Comparison of ENCODE assay signal across 9 cellular contexts in the genomic region with DNA sequence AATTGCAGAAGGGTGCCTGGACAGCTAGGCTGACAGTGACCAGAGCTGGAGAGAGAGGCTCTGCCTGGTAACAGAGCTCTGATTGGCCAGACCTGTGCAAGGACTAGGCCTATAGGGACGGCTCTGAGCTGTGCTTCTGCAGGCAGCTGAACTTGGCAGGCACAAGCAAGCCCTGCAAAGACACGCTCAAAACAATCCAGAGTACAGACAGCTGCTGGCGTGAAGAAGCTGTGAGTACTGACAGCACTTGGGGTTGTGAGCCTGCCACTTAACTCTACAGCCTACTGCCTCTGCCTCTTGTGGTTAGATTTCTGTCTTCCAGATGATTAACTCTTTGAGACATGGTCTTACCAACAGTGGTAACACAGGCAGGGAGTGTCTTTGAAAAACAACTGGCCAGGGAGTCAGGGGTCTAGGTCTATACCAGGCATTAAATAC.
A peak's percentile ranks its signal among the peaks of the same experiment; 100 is the strongest.
DNase-seq lines count a peak whose midpoint lies in the region; ATAC-seq, FAIRE-seq and TF ChIP-seq lines count a peak whose summit lies in the region.
"Had no signal": no experiment of that assay in that cellular context is flagged by ENCODE, and none has a peak within 500 bp of the region (broad histone marks: within the 10 kb centered on the region; RNA-seq: fewer than 3 reads in every experiment).

No MANE protein-coding gene starts in this region.

- no peaks in the 10 kb centered on the region for H3K79me2 ChIP-seq in GM23248 (ENCODE audit: insufficient read depth)
- H3K79me2 ChIP-seq in PC-3 (ENCODE audit: low read length): no peaks in the 10 kb centered on the region

- H3K4me2 ChIP-seq in GM23248 (ENCODE audit: unreplicated experiment) (no peak overlapping the region), PC-3 (ENCODE audit: low read length) (peak overlapping the region; percentile 53)

- H3K9me2 ChIP-seq in GM23248 (ENCODE audit: insufficient read depth) (no peaks in the 10 kb centered on the region), PC-3 (replicated peaks; ENCODE audit: low read length) (no peaks in the 10 kb centered on the region)

- POLR2A ChIA-PET in PC-3 (lab: Charles Lee; ENCODE audit: unreplicated experiment): interaction anchor here (0.6 kb wide), 1 partner anchor 157 kb away, joined by 3 read pairs; no protein-coding TSS in a partner anchor

- TF ChIP-seq CTCF in PC-3 (conservative IDR thresholded peaks at IDR 0.05; ENCODE audit: low read depth, low read length) (no peak), bronchial epithelial cell (IDR thresholded peaks at IDR 0.05; ENCODE audit: insufficient read depth, low read length, severe bottlenecking) (no peak)

- no peak for FAIRE-seq in bronchial epithelial cell (lab: Jason Lieb, UNC)
- FAIRE-seq: A204.1 had no signal

- H3K36me3 ChIP-seq in GM23248 (ENCODE audit: low read depth) (no peaks in the 10 kb centered on the region), PC-3 (ENCODE audit: low read depth, low read length) (no peaks in the 10 kb centered on the region), bronchial epithelial cell (ENCODE audit: control insufficient read depth, insufficient read depth, low read length) (no peaks in the 10 kb centered on the region), skeletal muscle tissue (ENCODE audit: control insufficient read depth in 3 of 3, insufficient read depth in 3 of 3, low read length in 3 of 3) (no peaks in the 10 kb centered on the region)

- H3K27ac ChIP-seq in GM23248 (no peak overlapping the region), PC-3 (ENCODE audit: low read length) (no peak overlapping the region), skeletal muscle tissue (ENCODE audit: low read depth, low read length) (peak overlapping the region; percentile 69)

- peak overlapping the region; percentile 52; the same call in 1 of the 2 replicates for H2AFZ ChIP-seq in GM23248
- H2AFZ ChIP-seq in PC-3 (ENCODE audit: low read length): peak overlapping the region; percentile 63

- H3K9ac ChIP-seq in GM23248: no peak overlapping the region; the same call in 1 of the 2 replicates
- no peak overlapping the region for H3K9ac ChIP-seq in PC-3 (ENCODE audit: low read length)
- peak overlapping the region; percentile 50 to 67 (median 65) for H3K9ac ChIP-seq in skeletal muscle tissue (ENCODE audit: low read depth in 1 of 3, low read length in 3 of 3)

- peak; percentile 99 for ATAC-seq in PC-3

- DNase-seq in SIG-M5 treated with dmso at 0.1 percent for 504 hours (lab: John Stamatoyannopoulos, UW; ENCODE audit: unreplicated experiment) (peak; percentile 48), SIG-M5 (lab: John Stamatoyannopoulos, UW) (no peak), GM23248 (peak; percentile 97), PC-3 (peak; percentile 84), bronchial epithelial cell (ENCODE audit: low read depth) (peak; percentile 97), inferior parietal cortex (ENCODE audit: extremely low spot score) (peak; percentile 88)
- DNase-seq in Jurkat, Clone E6-1 (ENCODE audit: low read depth, low spot score): peak; percentile 61

- 0 to 3% methylated on average over 3 of the region's 3 CpGs for WGBS in GM23248 (ENCODE audit: low coverage in 1 of 2, low lambda C conversion rate in 2 of 2, missing lambda C conversion rate in 2 of 2), 2 experiments

- H3K4me1 ChIP-seq in GM23248 (ENCODE audit: insufficient read depth) (peaks cover 42% of the 10 kb centered on the region), PC-3 (ENCODE audit: insufficient read depth, low read length) (peaks cover 11% of the 10 kb centered on the region), skeletal muscle tissue (ENCODE audit: control insufficient read depth in 3 of 3, insufficient read depth in 3 of 3, low read length in 3 of 3) (peaks cover 32 to 51% (median 45%) of the 10 kb centered on the region in 3 donors)

- no peaks in the 10 kb centered on the region for H4K20me1 ChIP-seq in GM23248 (ENCODE audit: insufficient read depth)
- no peaks in the 10 kb centered on the region for H4K20me1 ChIP-seq in PC-3 (ENCODE audit: low read length)

- intact Hi-C loops in PC-3 (cut with micrococcal nuclease): loop anchor here (2.0 kb wide), 1 partner anchor 157 kb away; no protein-coding TSS in a partner anchor

- H3K27me3 ChIP-seq in GM23248 (replicated peaks; ENCODE audit: insufficient read depth): no peaks in the 10 kb centered on the region
- no peaks in the 10 kb centered on the region for H3K27me3 ChIP-seq in PC-3 (ENCODE audit: low read length)
- no peaks in the 10 kb centered on the region for H3K27me3 ChIP-seq in bronchial epithelial cell (ENCODE audit: control insufficient read depth, insufficient read depth, low read length)
- no peaks in the 10 kb centered on the region for H3K27me3 ChIP-seq in skeletal muscle tissue (ENCODE audit: control insufficient read depth in 3 of 3, insufficient read depth in 3 of 3, low read length in 3 of 3)

- BruUV-seq in PC-3 (replicated peaks; lab: Mats Ljungman, UMichigan): no TSS peak

- H3K4me3 ChIP-seq in GM23248 (no peak overlapping the region), PC-3 (ENCODE audit: low read length) (no peak overlapping the region), bronchial epithelial cell (ENCODE audit: low read depth, low read length) (no peak overlapping the region), skeletal muscle tissue (ENCODE audit: low read length in 3 of 3) (peak overlapping the region; percentile 1 to 61 (median 19))
- H3K4me3 ChIP-seq in Jurkat, Clone E6-1 (ENCODE audit: low read length): no peak overlapping the region

- H3K9me3 ChIP-seq in GM23248 (ENCODE audit: low read depth) (no peaks in the 10 kb centered on the region), PC-3 (ENCODE audit: low read length) (no peaks in the 10 kb centered on the region), skeletal muscle tissue (ENCODE audit: control insufficient read depth in 3 of 3, low read length in 3 of 3) (no peaks in the 10 kb centered on the region)

- CTCF ChIA-PET in PC-3 (lab: Charles Lee): no interaction called here

- H3F3A ChIP-seq in GM23248 (ENCODE audit: insufficient read depth): peaks cover 6% of the 10 kb centered on the region; the same call in 1 of the 2 replicates
- no peaks in the 10 kb centered on the region for H3F3A ChIP-seq in PC-3 (ENCODE audit: low read length, unreplicated experiment)

- in situ Hi-C loops in GM23248 (cut with MboI): no loop called here

Comparison
In these comparisons a context has a peak if more than half of its experiments do, and no peak if none do; other contexts are left out.
1. H3K4me3 ChIP-seq: peak in skeletal muscle tissue (3 of 3); none in GM23248 (single experiment), Jurkat, Clone E6-1 (single experiment), PC-3 (single experiment) and bronchial epithelial cell (single experiment).
2. H3K9ac ChIP-seq: peak in skeletal muscle tissue (3 of 3); none in GM23248 (single experiment) and PC-3 (single experiment).